In genomic region chrX:16171944-16172343, GRCh38 we compare ENCODE assay signal across 23 cellular contexts. TPM values are rescaled to one million over a fixed set of nuclear protein-coding genes. Genes with fewer than 3 reads are reported as not detected.
DNase-seq lines count a peak whose midpoint lies in the region; ATAC-seq, FAIRE-seq and TF ChIP-seq lines count a peak whose summit lies in the region.
"Had no signal": no experiment of that assay in that cellular context is flagged by ENCODE, and none has a peak within 500 bp of the region (broad histone marks: within the 10 kb centered on the region; RNA-seq: fewer than 3 reads in every experiment).

No MANE protein-coding gene starts in this region.

- ATAC-seq in HG02588 (IDR thresholded peaks at IDR 0.05; ENCODE audit: unreplicated experiment) = no peak
- ATAC-seq: A549; CD8-positive, alpha-beta T cell had no signal

- H3K4me2 ChIP-seq in H9 (ENCODE audit: insufficient read depth, insufficient read length, low read length) (no peak overlapping the region), H1 (ENCODE audit: insufficient read depth in 1 of 2, low read depth in 2 of 2, low read length in 2 of 2) (no peak overlapping the region)
- H3K4me2 ChIP-seq: A549; BLaER1 treated with 17β-estradiol and CSF1 and Interleukin-3, amounts not matched to agents 10 nM and 100 nM had no signal

- H3K4me3 Mint-ChIP-seq in H9 (no peak overlapping the region), neural crest cell (no peak overlapping the region)
- H3K4me3 Mint-ChIP-seq: B cell; CD4-positive, alpha-beta T cell; CD8-positive, alpha-beta T cell had no signal

- H2BK15ac ChIP-seq in H9 (ENCODE audit: low read depth, low read length) = no peak overlapping the region
- H2BK15ac ChIP-seq in H1 (ENCODE audit: low read length) = no peak overlapping the region

- H3K4ac ChIP-seq in H9 (ENCODE audit: low read depth, low read length) (no peak overlapping the region), H1 (replicated peaks; ENCODE audit: insufficient read length, low read depth, low read length) (no peak overlapping the region)

- H3K27ac Mint-ChIP-seq in H9 (peak overlapping the region in 1 of 3 experiments; percentile 72; a peak in 1 of 7 replicates), neural crest cell (ENCODE audit: unreplicated experiment) (peak overlapping the region; percentile 73)
- H3K27ac Mint-ChIP-seq: B cell; CD4-positive, alpha-beta T cell; CD8-positive, alpha-beta T cell had no signal

- H2BK120ac ChIP-seq in H9 (ENCODE audit: low read depth, low read length, poor library complexity, severe bottlenecking) (no peak overlapping the region), H1 (replicated peaks; ENCODE audit: low read depth, low read length) (no peak overlapping the region)

- no peak overlapping the region for H3K4me3 ChIP-seq in H1 (ENCODE audit: extremely low read depth in 1 of 4, insufficient read depth in 2 of 4, low read depth in 3 of 4, low read length in 4 of 4)
- H3K4me3 ChIP-seq: A549; BLaER1 treated with 17β-estradiol and CSF1 and Interleukin-3, amounts not matched to agents 10 nM and 100 nM had no signal

- H3K23ac ChIP-seq in H9 (ENCODE audit: insufficient read length, low read depth, low read length) (no peak overlapping the region), H1 (ENCODE audit: insufficient read length) (no peak overlapping the region)

- H3K36me3 ChIP-seq in H1 (ENCODE audit: control insufficient read depth in 2 of 4, insufficient read depth in 4 of 4, low read length in 3 of 4) = no peaks in the 10 kb centered on the region
- H3K36me3 ChIP-seq: BLaER1 treated with 17β-estradiol and CSF1 and Interleukin-3, amounts not matched to agents 10 nM and 100 nM had no signal

- no peak overlapping the region for H3K18ac ChIP-seq in H9 (ENCODE audit: insufficient read length, low read depth, low read length)
- no peak overlapping the region for H3K18ac ChIP-seq in H1 (ENCODE audit: extremely low read depth, low read length)

- no peak overlapping the region for H2BK20ac ChIP-seq in H9 (ENCODE audit: low read depth, low read length, poor library complexity, severe bottlenecking)
- no peak overlapping the region for H2BK20ac ChIP-seq in H1 (ENCODE audit: low read length)

- no peak overlapping the region for H2BK5ac ChIP-seq in H9 (ENCODE audit: insufficient read length, low read length)
- no peak overlapping the region for H2BK5ac ChIP-seq in H1 (ENCODE audit: low read depth, low read length)

- no peak for TF ChIP-seq CTCF in H9 (conservative IDR thresholded peaks at IDR 0.05)
- TF ChIP-seq CTCF in H1 (IDR thresholded peaks at IDR 0.05; ENCODE audit: control extremely low read depth in 1 of 3, insufficient read depth in 1 of 3, low read depth in 1 of 3, low read length in 3 of 3) = no peak
- TF ChIP-seq CTCF in neural crest cell (conservative IDR thresholded peaks at IDR 0.05) = no peak

- no peak overlapping the region for H3T11ph ChIP-seq in H9 (ENCODE audit: low read length)

- no peaks in the 10 kb centered on the region for H3K27me3 Mint-ChIP-seq in H9 (ENCODE audit: low read depth)
- peaks cover 2% of the 10 kb centered on the region for H3K27me3 Mint-ChIP-seq in neural crest cell (ENCODE audit: low read depth)
- H3K27me3 Mint-ChIP-seq: B cell; CD4-positive, alpha-beta T cell had no signal

- H4K91ac ChIP-seq in H9 (ENCODE audit: insufficient read length, low read depth, low read length) = no peak overlapping the region
- peak overlapping the region; percentile 65 for H4K91ac ChIP-seq in H1 (replicated peaks; ENCODE audit: insufficient read length, low read length)

- H3K79me2 ChIP-seq in H9 (ENCODE audit: insufficient read depth, low read length) = no peaks in the 10 kb centered on the region
- H3K79me2 ChIP-seq in H1 (ENCODE audit: control insufficient read depth in 1 of 2, insufficient read depth in 2 of 2, low read length in 2 of 2) = no peaks in the 10 kb centered on the region

- H3K14ac ChIP-seq in H9 (ENCODE audit: insufficient read depth, low read length) (no peak overlapping the region), H1 (ENCODE audit: insufficient read length) (no peak overlapping the region)

- H2BK12ac ChIP-seq in H9 (ENCODE audit: insufficient read length, low read depth, low read length) (no peak overlapping the region), H1 (ENCODE audit: low read depth, low read length) (no peak overlapping the region)

- TF ChIP-seq POLR2A in H1 (IDR thresholded peaks at IDR 0.05; ENCODE audit: control extremely low read depth in 1 of 2, low read depth in 2 of 2, low read length in 2 of 2) = no peak

- H3K4me1 ChIP-seq in H9 (ENCODE audit: insufficient read depth, low read length) = no peaks in the 10 kb centered on the region; the same call in 1 of the 2 replicates
- no peaks in the 10 kb centered on the region for H3K4me1 ChIP-seq in H1 (replicated peaks in 1 of 4; ENCODE audit: control insufficient read depth in 3 of 4, insufficient read depth in 4 of 4, low read length in 3 of 4)
- H3K4me1 ChIP-seq: A549; BLaER1 treated with 17β-estradiol and CSF1 and Interleukin-3, amounts not matched to agents 10 nM and 100 nM; Caco-2 had no signal

- no peaks in the 10 kb centered on the region for H3K27me3 ChIP-seq in H9 (ENCODE audit: insufficient read depth, low read length)
- no peaks in the 10 kb centered on the region for H3K27me3 ChIP-seq in H1 (replicated peaks in 1 of 4; ENCODE audit: control insufficient read depth in 3 of 4, extremely low read depth in 1 of 4, insufficient read depth in 3 of 4, low read length in 3 of 4)

- H4K8ac ChIP-seq in H9 (replicated peaks; ENCODE audit: insufficient read length, low read depth, low read length) (no peak overlapping the region), H1 (ENCODE audit: extremely low read depth, insufficient read depth, low read length) (no peak overlapping the region; the same call in 1 of the 2 replicates)

- H4K20me1 ChIP-seq in H9 (ENCODE audit: control insufficient read depth, insufficient read depth, insufficient read length) (no peaks in the 10 kb centered on the region), H1 (replicated peaks in 1 of 2; ENCODE audit: control insufficient read depth in 1 of 2, insufficient read depth in 2 of 2, low read length in 2 of 2) (no peaks in the 10 kb centered on the region)
- H4K20me1 ChIP-seq: BLaER1 treated with 17β-estradiol and CSF1 and Interleukin-3, amounts not matched to agents 10 nM and 100 nM had no signal

- H3K9me3 ChIP-seq in H9 (ENCODE audit: control insufficient read depth, low read depth, low read length) (no peaks in the 10 kb centered on the region), H1 (ENCODE audit: insufficient read depth in 2 of 2, low read depth in 1 of 2, low read length in 1 of 2) (no peaks in the 10 kb centered on the region)
- H3K9me3 ChIP-seq: A549, Caco-2 had no signal

- H3K36me3 Mint-ChIP-seq in H9 (ENCODE audit: insufficient read depth in 1 of 3, low read depth in 3 of 3) = peaks cover 30 to 96% (median 31%) of the 10 kb centered on the region in 3 experiments
- H3K36me3 Mint-ChIP-seq in neural crest cell (ENCODE audit: low read depth) = no peaks in the 10 kb centered on the region
- H3K36me3 Mint-ChIP-seq: CD8-positive, alpha-beta T cell had no signal

- no peak overlapping the region for H3K9ac ChIP-seq in H9 (ENCODE audit: extremely low read depth, insufficient read length, low read length)
- no peak overlapping the region for H3K9ac ChIP-seq in H1 (replicated peaks in 1 of 4; ENCODE audit: extremely low read depth in 1 of 4, low read depth in 3 of 4, low read length in 3 of 4)
- H3K9ac ChIP-seq: BLaER1 treated with 17β-estradiol and CSF1 and Interleukin-3, amounts not matched to agents 10 nM and 100 nM had no signal

- TF ChIP-seq EP300 in H1 (IDR thresholded peaks at IDR 0.05; ENCODE audit: borderline replicate concordance in 1 of 2, low read depth in 2 of 2, low read length in 2 of 2) = no peak

- H3K56ac ChIP-seq in H9 (ENCODE audit: insufficient read length, low read depth, low read length) (no peak overlapping the region), H1 (replicated peaks; ENCODE audit: insufficient read length, low read depth, low read length) (no peak overlapping the region)

- POLR2A ChIA-PET in H1 (lab: Charles Lee; ENCODE audit: partially characterized antibody) = no interaction called here

- H3K23me2 ChIP-seq in H9 (ENCODE audit: insufficient read length, low read depth, low read length, poor library complexity, severe bottlenecking) = no peaks in the 10 kb centered on the region
- H3K23me2 ChIP-seq in H1 (ENCODE audit: low read depth, low read length) = no peaks in the 10 kb centered on the region

- FAIRE-seq in H1 (lab: Jason Lieb, UNC) = no peak
- FAIRE-seq: A549, D721Med, G401.6, GM12891, GM19239 had no signal

- DNase-seq in H9 (peak; percentile 63), H1 (ENCODE audit: low read depth in 1 of 2, low spot score in 2 of 2) (no peak), neural crest cell (ENCODE audit: low read depth, low spot score) (no peak), NCI-H1930 (lab: John Stamatoyannopoulos, UW) (no peak), NCI-H1048 (lab: John Stamatoyannopoulos, UW) (no peak)
- DNase-seq: AML-193; Caco-2; Calu3; CD4-positive, alpha-beta T cell; CD8-positive, alpha-beta T cell; DMS79 treated with DMSO at 0.1 percent for 48 hours; GF-D8 had no signal

- CTCF ChIA-PET in H1 (lab: Charles Lee; ENCODE audit: partially characterized antibody) = no interaction called here

- H2AFZ ChIP-seq in H9 (ENCODE audit: low read length) (no peak overlapping the region), H1 (ENCODE audit: low read length) (no peak overlapping the region)

- no CpG with 5 or more reads among the region's 4 CpGs for WGBS in H9 (ENCODE audit: extremely low coverage, insufficient read length, low lambda C conversion rate)
- WGBS in H1 (ENCODE audit: extremely low coverage in 1 of 2, insufficient coverage in 1 of 2, insufficient read length in 1 of 2, insufficient replicate concordance in 2 of 2, low coverage in 1 of 2, low lambda C conversion rate in 2 of 2, missing lambda C conversion rate in 1 of 2), 2 experiments = 100% methylated on average over 3 of the region's 4 CpGs; no CpG with 5 or more reads in 1 of the 2 experiments

- no peak overlapping the region for H3K27ac ChIP-seq in H9 (ENCODE audit: insufficient read length, low read depth, low read length)
- H3K27ac ChIP-seq in H1 (ENCODE audit: low read depth, low read length) = no peak overlapping the region
- H3K27ac ChIP-seq: 22Rv1; A549; BLaER1 treated with 17β-estradiol and CSF1 and Interleukin-3, amounts not matched to agents 10 nM and 100 nM; C4-2B had no signal

- peaks cover 4 to 25% of the 10 kb centered on the region in 2 experiments for H3K4me1 Mint-ChIP-seq in H9
- no peaks in the 10 kb centered on the region for H3K4me1 Mint-ChIP-seq in neural crest cell
- H3K4me1 Mint-ChIP-seq: B cell had no signal

- H3K79me1 ChIP-seq in H9 (ENCODE audit: insufficient read depth, low read depth, low read length, poor library complexity, severe bottlenecking) = no peaks in the 10 kb centered on the region
- no peaks in the 10 kb centered on the region for H3K79me1 ChIP-seq in H1 (ENCODE audit: low read depth, low read length)

- H2AK5ac ChIP-seq in H9 (ENCODE audit: insufficient read length, low read length) (no peak overlapping the region), H1 (ENCODE audit: low read depth, low read length) (no peak overlapping the region)

- no peak overlapping the region for H4K5ac ChIP-seq in H9 (ENCODE audit: insufficient read length, low read depth, low read length)
- no peak overlapping the region for H4K5ac ChIP-seq in H1 (ENCODE audit: insufficient read length, low read depth, low read length)

- H3K9me3 Mint-ChIP-seq in H9 (peaks cover 3 to 11% of the 10 kb centered on the region in 2 experiments; a peak in 4 of 5 replicates), neural crest cell (peaks cover 2% of the 10 kb centered on the region)
- H3K9me3 Mint-ChIP-seq: CD4-positive, alpha-beta T cell; CD8-positive, alpha-beta T cell had no signal

- TF ChIP-seq RAD21 in H1 (IDR thresholded peaks at IDR 0.05 in 1 of 2, conservative IDR thresholded peaks at IDR 0.05 in 1 of 2; ENCODE audit: low read depth in 2 of 2, low read length in 2 of 2) = no peak

RNA-seq across cellular contexts. Expression of gene MAGEB17, which starts 4.7 kb away (rescaled TPM):
- 0.66 and 0.74 TPM in 2 replicates for total RNA-seq in H9 (2021)
- 1.1 TPM in 1 of 2 replicates, not detected in the other for total RNA-seq in H1 (2021; fragmentation: NEBNext Ultra II Directional; extraction: Animal tissue kit (Norgen Biotek cat#: 25700))
- 0.48 and 0.53 TPM in 2 replicates for polyA plus RNA-seq in H1 (2011; rRNA removed)
- polyA plus RNA-seq in H1 (2011; cell fraction: cytosol; rRNA removed) = 0.89 TPM
- 2.1 TPM for polyA plus RNA-seq in H1 (2011; cell fraction: nucleus; rRNA removed)
- 0.94 to 1.8 TPM (median 1.3 TPM) in 4 replicates for polyA plus RNA-seq in H1 (2012, experiment 1 of 2)
- not detected for polyA plus RNA-seq in H1 (2012, experiment 2 of 2)
- 1.6 TPM for polyA plus RNA-seq in H1 (2013, experiment 1 of 2)
- polyA plus RNA-seq in H1 (2013, experiment 2 of 2) = 1.1 TPM
- 0.17 and 0.41 TPM in 2 replicates for polyA minus RNA-seq in H1 (2011; rRNA and poly(A)+ RNA removed)
- polyA minus RNA-seq in H1 (2011; cell fraction: cytosol; rRNA and poly(A)+ RNA removed) = not detected
- polyA minus RNA-seq in H1 (2011; cell fraction: nucleus; rRNA and poly(A)+ RNA removed) = 0.60 TPM
- total RNA-seq in neural crest cell = 0.30 TPM in 1 of 2 replicates, not detected in the other
- total RNA-seq: B cell; Caco-2; Calu3; CD4-positive, alpha-beta T cell; CD8-positive, alpha-beta T cell had no signal
- polyA plus RNA-seq: A549, BJ had no signal

RNA-seq across cellular contexts. Expression of gene GRPR, which starts 48.6 kb away (rescaled TPM):
- 27.3 and 28.8 TPM in 2 replicates for total RNA-seq in H9 (2021)
- 18.5 and 18.6 TPM in 2 replicates for total RNA-seq in H1 (2021; fragmentation: NEBNext Ultra II Directional; extraction: Animal tissue kit (Norgen Biotek cat#: 25700))
- polyA plus RNA-seq in H1 (2011; rRNA removed) = 65.9 and 78.4 TPM in 2 replicates
- polyA plus RNA-seq in H1 (2011; cell fraction: cytosol; rRNA removed) = 51.7 TPM
- polyA plus RNA-seq in H1 (2011; cell fraction: nucleus; rRNA removed) = 77.5 TPM
- polyA plus RNA-seq in H1 (2012, experiment 1 of 2) = 28.9 to 41.5 TPM (median 39.6 TPM) in 4 replicates
- 3.5 TPM for polyA plus RNA-seq in H1 (2012, experiment 2 of 2)
- polyA plus RNA-seq in H1 (2013, experiment 1 of 2) = 105 TPM
- 106 TPM for polyA plus RNA-seq in H1 (2013, experiment 2 of 2)
- 208 and 277 TPM in 2 replicates for polyA minus RNA-seq in H1 (2011; rRNA and poly(A)+ RNA removed)
- polyA minus RNA-seq in H1 (2011; cell fraction: cytosol; rRNA and poly(A)+ RNA removed) = 59.8 TPM
- polyA minus RNA-seq in H1 (2011; cell fraction: nucleus; rRNA and poly(A)+ RNA removed) = 163 TPM
- 0.68 and 0.71 TPM in 2 replicates for total RNA-seq in neural crest cell
- total RNA-seq: Caco-2 had no signal

Comparison
In these comparisons a context has a peak if more than half of its experiments do, and no peak if none do; other contexts are left out.
1. RNA of gene GRPR, which starts 48.6 kb away (total RNA-seq): 27.3 to 28.8 TPM in H9 and 18.5 to 18.6 TPM in H1; 0.68 to 0.71 TPM in neural crest cell; every median in the first group is over 10 times any median in the second.